In genomic region chr3:184727357-184728060, GRCh38 we compare ENCODE assay signal across 8 cellular contexts. TPM values are rescaled to one million over a fixed set of nuclear protein-coding genes. Genes with fewer than 3 reads are reported as not detected.
DNase-seq lines count a peak whose midpoint lies in the region; ATAC-seq and TF ChIP-seq lines count a peak whose summit lies in the region.

No MANE protein-coding gene starts in this region.

- intact Hi-C loops in left ventricle myocardium inferior (cut with micrococcal nuclease): no loop called here

- no peaks in the 10 kb centered on the region for H3K27me3 Mint-ChIP-seq in activated naive CD8-positive, alpha-beta T cell treated with anti-CD3 and anti-CD28 coated beads for 36 hours

- H3K27ac ChIP-seq in left ventricle myocardium inferior (replicated peaks): no peak overlapping the region

- H3K27me3 ChIP-seq in left ventricle myocardium inferior (ENCODE audit: low read depth): no peaks in the 10 kb centered on the region

- no peaks in the 10 kb centered on the region for H3K9me3 Mint-ChIP-seq in activated naive CD8-positive, alpha-beta T cell treated with anti-CD3 and anti-CD28 coated beads for 36 hours

- H3K36me3 Mint-ChIP-seq in activated naive CD8-positive, alpha-beta T cell treated with anti-CD3 and anti-CD28 coated beads for 36 hours: no peaks in the 10 kb centered on the region

- ATAC-seq in HG02623 (IDR thresholded peaks at IDR 0.05; ENCODE audit: unreplicated experiment) (no peak), HG02970 (IDR thresholded peaks at IDR 0.05; ENCODE audit: low FRiP score, unreplicated experiment) (no peak)

- H3K36me3 ChIP-seq in left ventricle myocardium inferior: no peaks in the 10 kb centered on the region

- no peaks in the 10 kb centered on the region for H3K4me1 Mint-ChIP-seq in activated naive CD8-positive, alpha-beta T cell treated with anti-CD3 and anti-CD28 coated beads for 36 hours

- H3K9me3 ChIP-seq in left ventricle myocardium inferior (replicated peaks): no peaks in the 10 kb centered on the region

- no peak overlapping the region for H3K4me3 Mint-ChIP-seq in activated naive CD8-positive, alpha-beta T cell treated with anti-CD3 and anti-CD28 coated beads for 36 hours

- TF ChIP-seq CTCF in LNCaP clone FGC (IDR thresholded peaks at IDR 0.05; ENCODE audit: control insufficient read depth, extremely low read depth, insufficient read depth) (peak; percentile 56), left ventricle myocardium inferior (IDR thresholded peaks at IDR 0.05; ENCODE audit: borderline replicate concordance) (peak; percentile 84)

- no peak overlapping the region for H3K27ac Mint-ChIP-seq in activated naive CD8-positive, alpha-beta T cell treated with anti-CD3 and anti-CD28 coated beads for 36 hours

- no peak overlapping the region for H3K4me3 ChIP-seq in LNCaP clone FGC (ENCODE audit: low read depth, low read length)
- H3K4me3 ChIP-seq in left ventricle myocardium inferior: no peak overlapping the region

- DNase-seq in ELF-1 (ENCODE audit: low read depth, low spot score) (peak; percentile 92), LNCaP clone FGC (ENCODE audit: low read depth) (no peak), RKO (ENCODE audit: low spot score) (peak; percentile 61), left ventricle myocardium inferior (peak; percentile 28), putamen (ENCODE audit: low spot score) (peak; percentile 45)
- peak; percentile 24 for DNase-seq in activated naive CD8-positive, alpha-beta T cell treated with anti-CD3 and anti-CD28 coated beads for 36 hours

- H3K4me1 ChIP-seq in left ventricle myocardium inferior: peaks cover 3% of the 10 kb centered on the region

RNA-seq across cellular contexts. Expression of gene MAGEF1, which starts 15.6 kb away (rescaled TPM):
- 10 to 100 TPM; 22.5 to 26.9 TPM for total RNA-seq in activated naive CD8-positive, alpha-beta T cell treated with anti-CD3 and anti-CD28 coated beads for 36 hours
- total RNA-seq in left ventricle myocardium inferior: 35.7 TPM
